ENCODE assay signal across 7 cellular contexts in genomic region chr20:62952373-62953166, GRCh38. TPM values are rescaled to one million over a fixed set of nuclear protein-coding genes. Genes with fewer than 3 reads are reported as not detected.
DNase-seq lines count a peak whose midpoint lies in the region; ATAC-seq lines count a peak whose summit lies in the region.

TSS of gene SLC17A9 (plus strand) at chr20:62952709. CDS start at chr20:62952831, 122 bp downstream.

- POLR2A ChIA-PET in T-cell (lab: Charles Lee) = no interaction called here

- peaks cover 22 to 34% (median 30%) of the 10 kb centered on the region in 3 donors for H3K4me1 Mint-ChIP-seq in T-cell

- H3K36me3 Mint-ChIP-seq in T-cell = peaks cover 24% of the 10 kb centered on the region

- CTCF ChIA-PET in T-cell (lab: Charles Lee) = no interaction called here

- H3K27me3 Mint-ChIP-seq in T-cell = no peaks in the 10 kb centered on the region

- ATAC-seq in GM18868 (IDR thresholded peaks at IDR 0.05; ENCODE audit: unreplicated experiment) (peak; percentile 45), HG03039 (IDR thresholded peaks at IDR 0.05; ENCODE audit: unreplicated experiment) (peak; percentile 46), T-cell (replicated peaks in 1 of 4) (no peak)

- H3K9me3 Mint-ChIP-seq in T-cell = no peaks in the 10 kb centered on the region

- H3K27ac ChIP-seq in temporal lobe (ENCODE audit: low read depth, low read length) = peak within 1 kb of the TSS; percentile 73

- peak within 1 kb of the TSS; percentile 96 for H3K27ac Mint-ChIP-seq in T-cell

- peak within 1 kb of the TSS; percentile 76 to 92 (median 77) for H3K4me3 Mint-ChIP-seq in T-cell

- DNase-seq in T-cell (peak in 15 of 34 experiments; percentile 14 to 57 (median 31)), ecto neural progenitor cell (ENCODE audit: low spot score) (peak; percentile 78), medulla oblongata (ENCODE audit: extremely low spot score) (peak; percentile 41), NCI-H2196 treated with DMSO at 0.1 percent for 48 hours (lab: John Stamatoyannopoulos, UW; ENCODE audit: unreplicated experiment) (no peak)

RNA-seq across cellular contexts. Expression of gene SLC17A9, which starts in this region (rescaled TPM):
- total RNA-seq in T-cell = 1 to 10 TPM; 5.3 to 8.8 (median 8.3) TPM
- under 0.01 TPM for total RNA-seq in temporal lobe

Comparison
In these comparisons a context has a peak if more than half of its experiments do, and no peak if none do; other contexts are left out.
1. ATAC-seq: peak in GM18868 (single experiment) and HG03039 (single experiment); none in T-cell (0 of 4).